In the genomic region with DNA sequence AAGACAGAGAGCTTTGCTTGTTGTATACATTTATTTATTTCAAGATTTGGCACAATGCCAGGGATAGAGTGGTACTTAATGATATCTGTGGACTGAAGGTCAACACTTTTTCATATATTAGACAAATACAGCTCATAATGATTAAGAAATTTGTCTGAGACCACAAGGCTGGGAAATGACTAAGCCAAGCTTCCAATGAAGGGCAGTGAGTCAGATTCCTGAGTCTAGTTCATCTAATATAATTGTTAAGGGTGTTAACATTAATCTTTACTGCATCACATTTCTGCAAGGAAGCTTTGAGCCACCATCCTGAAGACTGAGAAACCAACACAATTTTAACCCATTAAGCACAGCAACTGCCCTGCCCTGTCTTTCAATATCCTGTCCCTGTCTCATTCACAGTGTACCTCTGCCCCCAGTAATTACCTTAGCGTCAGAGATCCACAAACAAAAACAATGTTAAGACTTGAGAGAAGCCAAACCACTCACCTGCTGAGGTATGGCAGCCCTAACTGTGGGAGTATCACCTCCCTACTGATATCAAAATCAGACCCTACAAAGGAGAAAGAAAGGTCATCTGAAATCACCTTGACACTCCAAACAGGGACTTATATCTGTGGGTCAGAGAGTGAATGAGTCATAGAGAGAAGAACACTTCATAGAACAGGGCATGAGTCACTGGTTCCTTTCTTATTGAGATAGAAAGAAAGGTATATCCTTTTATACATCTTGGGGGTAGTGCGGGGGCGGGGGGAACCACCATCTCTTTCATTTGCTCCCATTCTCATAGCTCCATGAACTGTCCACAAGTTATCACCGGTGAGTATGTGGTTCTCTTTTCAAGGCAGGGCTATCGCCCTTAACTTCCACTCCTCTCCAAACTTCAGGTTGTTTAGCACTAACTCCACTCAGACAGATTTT, we compare ENCODE assay signal across 9 cellular contexts.
A peak's percentile ranks its signal among the peaks of the same experiment; 100 is the strongest.
DNase-seq lines count a peak whose midpoint lies in the region; ATAC-seq lines count a peak whose summit lies in the region.
"Had no signal": no experiment of that assay in that cellular context is flagged by ENCODE, and none has a peak within 500 bp of the region (broad histone marks: within the 10 kb centered on the region; RNA-seq: fewer than 3 reads in every experiment).

No MANE protein-coding gene starts in this region.

- H3K9me3 Mint-ChIP-seq in activated naive CD8-positive, alpha-beta T cell treated with anti-CD3 and anti-CD28 coated beads for 36 hours = peaks cover 11% of the 10 kb centered on the region
- H3K9me3 Mint-ChIP-seq: nephron had no signal

- H3K4me1 Mint-ChIP-seq in activated naive CD8-positive, alpha-beta T cell treated with anti-CD3 and anti-CD28 coated beads for 36 hours = peaks cover 13% of the 10 kb centered on the region

- ATAC-seq in GM21367 (IDR thresholded peaks at IDR 0.05; ENCODE audit: unreplicated experiment) (peak; percentile 96), HG03469 (IDR thresholded peaks at IDR 0.05; ENCODE audit: unreplicated experiment) (peak; percentile 97)

- H3K4me3 Mint-ChIP-seq in activated naive CD8-positive, alpha-beta T cell treated with anti-CD3 and anti-CD28 coated beads for 36 hours = peak overlapping the region; percentile 12
- H3K4me3 Mint-ChIP-seq: nephron had no signal

- peak overlapping the region; percentile 91 for H3K27ac Mint-ChIP-seq in activated naive CD8-positive, alpha-beta T cell treated with anti-CD3 and anti-CD28 coated beads for 36 hours

- H3K27me3 Mint-ChIP-seq in activated naive CD8-positive, alpha-beta T cell treated with anti-CD3 and anti-CD28 coated beads for 36 hours = peaks cover 8% of the 10 kb centered on the region

- DNase-seq in ELR (ENCODE audit: low read depth) (peak; percentile 96), lung microvascular endothelial cell (ENCODE audit: low read depth in 2 of 2) (peak; percentile 24 to 95), NCI-H2196 (lab: John Stamatoyannopoulos, UW; ENCODE audit: unreplicated experiment) (no peak), cortex of kidney (lab: John Stamatoyannopoulos, UW) (no peak), activated gamma-delta T cell (lab: John Stamatoyannopoulos, UW) (no peak)
- DNase-seq in activated naive CD8-positive, alpha-beta T cell treated with anti-CD3 and anti-CD28 coated beads for 36 hours = peak; percentile 30

- H3K36me3 Mint-ChIP-seq in activated naive CD8-positive, alpha-beta T cell treated with anti-CD3 and anti-CD28 coated beads for 36 hours = no peaks in the 10 kb centered on the region

Comparison
In these comparisons a context has a peak if more than half of its experiments do, and no peak if none do; other contexts are left out.
1. DNase-seq: peak in ELR (single experiment), activated naive CD8-positive, alpha-beta T cell treated with anti-CD3 and anti-CD28 coated beads for 36 hours (single experiment) and lung microvascular endothelial cell (2 of 2); none in NCI-H2196 (single experiment), cortex of kidney (single experiment) and activated gamma-delta T cell (single experiment).